ENCODE assay signal across 12 cellular contexts in genomic region chr5:148620696-148621095, GRCh38. TPM values are rescaled to one million over a fixed set of nuclear protein-coding genes. Genes with fewer than 3 reads are reported as not detected.
DNase-seq lines count a peak whose midpoint lies in the region; ATAC-seq and TF ChIP-seq lines count a peak whose summit lies in the region.
"Had no signal": no experiment of that assay in that cellular context is flagged by ENCODE, and none has a peak within 500 bp of the region (broad histone marks: within the 10 kb centered on the region; RNA-seq: fewer than 3 reads in every experiment).

No MANE protein-coding gene starts in this region.

- intact Hi-C loops in natural killer cell (cut with micrococcal nuclease) (no loop called here), esophagus muscularis mucosa (cut with DNase I) (no loop called here)

- peak; percentile 96 for ATAC-seq in activated CD8-positive, alpha-beta memory T cell treated with anti-CD3 and anti-CD28 coated beads, Interleukin-2, amount 10 ng/mL, durations not matched to agents 7 days and 5 days
- ATAC-seq in GM21528 (IDR thresholded peaks at IDR 0.05; ENCODE audit: low FRiP score, unreplicated experiment) (peak; percentile 58), natural killer cell (peak; percentile 88 to 98 (median 91))

- no peak overlapping the region for H3K27ac Mint-ChIP-seq in activated CD8-positive, alpha-beta memory T cell treated with anti-CD3 and anti-CD28 coated beads, Interleukin-2, amount 10 ng/mL, durations not matched to agents 7 days and 5 days
- H3K27ac Mint-ChIP-seq in natural killer cell = peak overlapping the region; percentile 12 to 35

- CTCF ChIA-PET in activated CD8-positive, alpha-beta memory T cell treated with anti-CD3 and anti-CD28 coated beads, Interleukin-2, amount 10 ng/mL, durations not matched to agents 7 days and 5 days (lab: Charles Lee) = no interaction called here

- WGBS in esophagus muscularis mucosa = 26% methylated on average over 2 of the region's 2 CpGs

- no peaks in the 10 kb centered on the region for H3K4me1 ChIP-seq in esophagus muscularis mucosa
- H3K4me1 ChIP-seq: vagina had no signal

- H3K27ac ChIP-seq in esophagus muscularis mucosa (replicated peaks in 1 of 4) = no peak overlapping the region
- H3K27ac ChIP-seq: vagina had no signal

- H3K9me3 ChIP-seq in esophagus muscularis mucosa = no peaks in the 10 kb centered on the region
- H3K9me3 ChIP-seq: vagina had no signal

- no peaks in the 10 kb centered on the region for H3K36me3 ChIP-seq in esophagus muscularis mucosa
- H3K36me3 ChIP-seq: vagina had no signal

- H3K9me3 Mint-ChIP-seq in activated CD8-positive, alpha-beta memory T cell treated with anti-CD3 and anti-CD28 coated beads, Interleukin-2, amount 10 ng/mL, durations not matched to agents 7 days and 5 days (ENCODE audit: low read depth) = no peaks in the 10 kb centered on the region
- H3K9me3 Mint-ChIP-seq in natural killer cell = no peaks in the 10 kb centered on the region

- no peaks in the 10 kb centered on the region for H3K27me3 ChIP-seq in esophagus muscularis mucosa
- H3K27me3 ChIP-seq: vagina had no signal

- H3K4me1 Mint-ChIP-seq in activated CD8-positive, alpha-beta memory T cell treated with anti-CD3 and anti-CD28 coated beads, Interleukin-2, amount 10 ng/mL, durations not matched to agents 7 days and 5 days = peaks cover 24% of the 10 kb centered on the region
- H3K4me1 Mint-ChIP-seq in natural killer cell = peaks cover 29 to 31% of the 10 kb centered on the region in 2 donors

- TF ChIP-seq CTCF in natural killer cell (IDR thresholded peaks at IDR 0.05) (no peak), esophagus muscularis mucosa (IDR thresholded peaks at IDR 0.05) (no peak)

- H3K4me3 Mint-ChIP-seq in activated CD8-positive, alpha-beta memory T cell treated with anti-CD3 and anti-CD28 coated beads, Interleukin-2, amount 10 ng/mL, durations not matched to agents 7 days and 5 days = no peak overlapping the region
- H3K4me3 Mint-ChIP-seq in natural killer cell = peak overlapping the region; percentile 1

- no peak for TF ChIP-seq EP300 in esophagus muscularis mucosa (IDR thresholded peaks at IDR 0.05)

- no peak overlapping the region for H3K4me3 ChIP-seq in esophagus muscularis mucosa
- H3K4me3 ChIP-seq: vagina had no signal

- TF ChIP-seq POLR2A in esophagus muscularis mucosa (IDR thresholded peaks at IDR 0.05; ENCODE audit: low read depth) = no peak

- H3K27me3 Mint-ChIP-seq in activated CD8-positive, alpha-beta memory T cell treated with anti-CD3 and anti-CD28 coated beads, Interleukin-2, amount 10 ng/mL, durations not matched to agents 7 days and 5 days = peaks cover 31% of the 10 kb centered on the region
- peaks cover 45 to 89% of the 10 kb centered on the region in 2 donors for H3K27me3 Mint-ChIP-seq in natural killer cell (ENCODE audit: low read depth in 2 of 2)

- peak; percentile 65 for DNase-seq in activated CD8-positive, alpha-beta memory T cell treated with anti-CD3 and anti-CD28 coated beads, Interleukin-2, amount 10 ng/mL, durations not matched to agents 7 days and 5 days
- no peak for DNase-seq in activated CD8-positive, alpha-beta memory T cell treated with anti-CD3 and anti-CD28 coated beads, Interleukin-2, amount 50 U/mL, for 48 hours
- DNase-seq in M059J (ENCODE audit: low read depth) = peak; percentile 13
- no peak for DNase-seq in natural killer cell
- no peak for DNase-seq in NCI-H2029 (lab: John Stamatoyannopoulos, UW)
- DNase-seq in inferior parietal cortex (ENCODE audit: extremely low spot score) = no peak
- DNase-seq in esophagus muscularis mucosa (ENCODE audit: extremely low spot score) = no peak
- DNase-seq: NCI-H2081, occipital lobe had no signal

- no peaks in the 10 kb centered on the region for H3K36me3 Mint-ChIP-seq in activated CD8-positive, alpha-beta memory T cell treated with anti-CD3 and anti-CD28 coated beads, Interleukin-2, amount 10 ng/mL, durations not matched to agents 7 days and 5 days
- peaks cover 7% of the 10 kb centered on the region for H3K36me3 Mint-ChIP-seq in natural killer cell

RNA-seq across cellular contexts. Expression of gene HTR4, which starts 33.6 kb away (rescaled TPM):
- total RNA-seq in activated CD8-positive, alpha-beta memory T cell treated with anti-CD3 and anti-CD28 coated beads, Interleukin-2, amount 10 ng/mL, durations not matched to agents 7 days and 5 days = not detected
- not detected in 2 replicates for total RNA-seq in M059J (2014; rRNA removed; shearing (Covaris generic))
- not detected for total RNA-seq in natural killer cell
- total RNA-seq in esophagus muscularis mucosa = under 1 TPM in 2 of 4 donors, not detected in 2; 0.23 to 0.42 TPM
- total RNA-seq: kidney epithelial cell had no signal

Comparison
In these comparisons a context has a peak if more than half of its experiments do, and no peak if none do; other contexts are left out.
1. DNase-seq: peak in activated CD8-positive, alpha-beta memory T cell treated with anti-CD3 and anti-CD28 coated beads, Interleukin-2, amount 10 ng/mL, durations not matched to agents 7 days and 5 days (single experiment) and M059J (single experiment); none in activated CD8-positive, alpha-beta memory T cell treated with anti-CD3 and anti-CD28 coated beads, Interleukin-2, amount 50 U/mL, for 48 hours (single experiment), natural killer cell (single experiment), NCI-H2029 (single experiment), inferior parietal cortex (single experiment) and esophagus muscularis mucosa (single experiment).
2. Peak in every context shown above with its lines, with median percentiles within 50 percentile points of each other: ATAC-seq.